13 cellular contexts compared by ENCODE assay signal in genomic region chr14:64943981-64944520, GRCh38. TPM values are rescaled to one million over a fixed set of nuclear protein-coding genes. Genes with fewer than 3 reads are reported as not detected.
DNase-seq lines count a peak whose midpoint lies in the region; ATAC-seq, FAIRE-seq and TF ChIP-seq lines count a peak whose summit lies in the region.
"Had no signal": no experiment of that assay in that cellular context is flagged by ENCODE, and none has a peak within 500 bp of the region (broad histone marks: within the 10 kb centered on the region; RNA-seq: fewer than 3 reads in every experiment).

No MANE protein-coding gene starts in this region.

- H3T11ph ChIP-seq in H9 (ENCODE audit: low read length): no peak overlapping the region

- no peak overlapping the region for H2BK15ac ChIP-seq in H9 (ENCODE audit: low read depth, low read length)

- H4K20me1 ChIP-seq in H9 (ENCODE audit: control insufficient read depth, insufficient read depth, insufficient read length) (no peaks in the 10 kb centered on the region), neural progenitor cell (ENCODE audit: low read depth) (peaks cover 5% of the 10 kb centered on the region)

- H3K79me2 ChIP-seq in H9 (ENCODE audit: insufficient read depth, low read length): no peaks in the 10 kb centered on the region
- H3K79me2 ChIP-seq in neural progenitor cell (ENCODE audit: low read depth): no peaks in the 10 kb centered on the region

- no peak overlapping the region for H2BK5ac ChIP-seq in H9 (ENCODE audit: insufficient read length, low read length)

- peak overlapping the region; percentile 71 for H3K27ac Mint-ChIP-seq in activated T-cell treated with anti-CD3 and anti-CD28 coated beads, Interleukin-2, amount 50 U/mL, for 24 hours
- H3K27ac Mint-ChIP-seq in H9 (peak overlapping the region in 2 of 3 experiments; percentile 3 to 56; a peak in 3 of 7 replicates), neural progenitor cell (peak overlapping the region; percentile 21)

- H3F3A ChIP-seq in neural progenitor cell (ENCODE audit: low read depth): no peaks in the 10 kb centered on the region

- H3K9me3 Mint-ChIP-seq in activated T-cell treated with anti-CD3 and anti-CD28 coated beads, Interleukin-2, amount 50 U/mL, for 24 hours: no peaks in the 10 kb centered on the region
- no peaks in the 10 kb centered on the region for H3K9me3 Mint-ChIP-seq in activated T-cell treated with anti-CD3 and anti-CD28 coated beads, Interleukin-2, amount 50 U/mL, for 4 hours
- no peaks in the 10 kb centered on the region for H3K9me3 Mint-ChIP-seq in H9
- no peaks in the 10 kb centered on the region for H3K9me3 Mint-ChIP-seq in neural progenitor cell

- H3K36me3 Mint-ChIP-seq in activated T-cell treated with anti-CD3 and anti-CD28 coated beads, Interleukin-2, amount 50 U/mL, for 24 hours (ENCODE audit: low read depth): peaks cover 88% of the 10 kb centered on the region
- peaks cover 27% of the 10 kb centered on the region for H3K36me3 Mint-ChIP-seq in activated T-cell treated with anti-CD3 and anti-CD28 coated beads, Interleukin-2, amount 50 U/mL, for 4 hours (ENCODE audit: insufficient read depth)
- peaks cover 10 to 37% (median 29%) of the 10 kb centered on the region in 3 experiments for H3K36me3 Mint-ChIP-seq in H9 (ENCODE audit: insufficient read depth in 1 of 3, low read depth in 3 of 3)
- peaks cover 7% of the 10 kb centered on the region for H3K36me3 Mint-ChIP-seq in neural progenitor cell

- no peaks in the 10 kb centered on the region for H3K27me3 Mint-ChIP-seq in activated T-cell treated with anti-CD3 and anti-CD28 coated beads, Interleukin-2, amount 50 U/mL, for 24 hours
- no peaks in the 10 kb centered on the region for H3K27me3 Mint-ChIP-seq in activated T-cell treated with anti-CD3 and anti-CD28 coated beads, Interleukin-2, amount 50 U/mL, for 4 hours (ENCODE audit: low read depth)
- H3K27me3 Mint-ChIP-seq in H9 (ENCODE audit: low read depth) (no peaks in the 10 kb centered on the region), neural progenitor cell (ENCODE audit: insufficient read depth, low read depth) (peaks cover 5% of the 10 kb centered on the region)

- DNase-seq in activated T-cell treated with anti-CD3 and anti-CD28 coated beads, Interleukin-2, amount 50 U/mL, for 24 hours: no peak
- DNase-seq in activated T-cell treated with anti-CD3 and anti-CD28 coated beads, Interleukin-2, amount 50 U/mL, for 4 hours: no peak
- no peak for DNase-seq in H9
- DNase-seq in bronchial epithelial cell (ENCODE audit: low read depth): no peak
- DNase-seq in neural progenitor cell (ENCODE audit: low spot score): no peak
- no peak for DNase-seq in SHP77 (lab: John Stamatoyannopoulos, UW)
- DNase-seq in HuH-7 (ENCODE audit: low spot score): no peak
- DNase-seq: brain microvascular endothelial cell; left lung; NCI-H446; stimulated activated naive CD8-positive, alpha-beta T cell treated with anti-CD3 and anti-CD28 coated beads, Interleukin-15, Interleukin-2, amounts not matched to agents 100 U/mL and 50 U/mL, for 24 hours had no signal

- H3K4me3 ChIP-seq in bronchial epithelial cell (ENCODE audit: low read depth, low read length): no peak overlapping the region
- no peak overlapping the region for H3K4me3 ChIP-seq in neural progenitor cell
- H3K4me3 ChIP-seq: left lung had no signal

- no peaks in the 10 kb centered on the region for H3K23me2 ChIP-seq in H9 (ENCODE audit: insufficient read length, low read depth, low read length, poor library complexity, severe bottlenecking)

- H2BK12ac ChIP-seq in H9 (ENCODE audit: insufficient read length, low read depth, low read length): no peak overlapping the region

- peak; percentile 91 for FAIRE-seq in bronchial epithelial cell (lab: Jason Lieb, UNC)

- no peaks in the 10 kb centered on the region for H3K79me1 ChIP-seq in H9 (ENCODE audit: insufficient read depth, low read depth, low read length, poor library complexity, severe bottlenecking)

- H3K36me3 ChIP-seq in bronchial epithelial cell (ENCODE audit: control insufficient read depth, insufficient read depth, low read length) (peaks cover 2% of the 10 kb centered on the region), neural progenitor cell (no peaks in the 10 kb centered on the region)
- H3K36me3 ChIP-seq: brain microvascular endothelial cell had no signal

- no peak overlapping the region for H4K5ac ChIP-seq in H9 (ENCODE audit: insufficient read length, low read depth, low read length)

- no peak overlapping the region for H3K4me3 Mint-ChIP-seq in activated T-cell treated with anti-CD3 and anti-CD28 coated beads, Interleukin-2, amount 50 U/mL, for 24 hours
- H3K4me3 Mint-ChIP-seq in activated T-cell treated with anti-CD3 and anti-CD28 coated beads, Interleukin-2, amount 50 U/mL, for 4 hours: no peak overlapping the region
- no peak overlapping the region for H3K4me3 Mint-ChIP-seq in H9
- H3K4me3 Mint-ChIP-seq in neural progenitor cell: no peak overlapping the region

- H3K27me3 ChIP-seq in H9 (ENCODE audit: insufficient read depth, low read length): no peaks in the 10 kb centered on the region
- H3K27me3 ChIP-seq in bronchial epithelial cell (ENCODE audit: control insufficient read depth, insufficient read depth, low read length): no peaks in the 10 kb centered on the region
- no peaks in the 10 kb centered on the region for H3K27me3 ChIP-seq in neural progenitor cell
- H3K27me3 ChIP-seq: brain microvascular endothelial cell, left lung had no signal

- H3K27ac ChIP-seq in H9 (ENCODE audit: insufficient read length, low read depth, low read length) (no peak overlapping the region), neural progenitor cell (no peak overlapping the region)
- H3K27ac ChIP-seq: brain microvascular endothelial cell, left lung had no signal

- no peak overlapping the region for H3K18ac ChIP-seq in H9 (ENCODE audit: insufficient read length, low read depth, low read length)

- H3K4ac ChIP-seq in H9 (ENCODE audit: low read depth, low read length): no peak overlapping the region

- TF ChIP-seq CTCF in H9 (conservative IDR thresholded peaks at IDR 0.05) (no peak), bronchial epithelial cell (IDR thresholded peaks at IDR 0.05; ENCODE audit: insufficient read depth, low read length, severe bottlenecking) (no peak), neural progenitor cell (IDR thresholded peaks at IDR 0.05) (no peak)

- H4K8ac ChIP-seq in H9 (replicated peaks; ENCODE audit: insufficient read length, low read depth, low read length): no peak overlapping the region

- H4K91ac ChIP-seq in H9 (ENCODE audit: insufficient read length, low read depth, low read length): no peak overlapping the region

- no peak overlapping the region for H3K56ac ChIP-seq in H9 (ENCODE audit: insufficient read length, low read depth, low read length)

- H3K4me1 ChIP-seq in H9 (ENCODE audit: insufficient read depth, low read length): peaks cover 2% of the 10 kb centered on the region; the same call in 1 of the 2 replicates
- H3K4me1 ChIP-seq in neural progenitor cell: no peaks in the 10 kb centered on the region

- peaks cover 40% of the 10 kb centered on the region for H3K4me1 Mint-ChIP-seq in activated T-cell treated with anti-CD3 and anti-CD28 coated beads, Interleukin-2, amount 50 U/mL, for 24 hours (ENCODE audit: low read depth)
- peaks cover 40% of the 10 kb centered on the region for H3K4me1 Mint-ChIP-seq in activated T-cell treated with anti-CD3 and anti-CD28 coated beads, Interleukin-2, amount 50 U/mL, for 4 hours (ENCODE audit: low read depth)
- H3K4me1 Mint-ChIP-seq in H9 (peaks cover 24 to 27% of the 10 kb centered on the region in 2 experiments), neural progenitor cell (no peaks in the 10 kb centered on the region)

- H3K9me3 ChIP-seq in H9 (ENCODE audit: control insufficient read depth, low read depth, low read length): no peaks in the 10 kb centered on the region
- H3K9me3 ChIP-seq in neural progenitor cell (ENCODE audit: low read depth): no peaks in the 10 kb centered on the region
- H3K9me3 ChIP-seq: left lung had no signal

- no peak overlapping the region for H3K23ac ChIP-seq in H9 (ENCODE audit: insufficient read length, low read depth, low read length)

- H3K4me2 ChIP-seq in H9 (ENCODE audit: insufficient read depth, insufficient read length, low read length) (no peak overlapping the region), neural progenitor cell (no peak overlapping the region)

- H2AFZ ChIP-seq in H9 (ENCODE audit: low read length): no peak overlapping the region
- H2AFZ ChIP-seq in neural progenitor cell (replicated peaks): no peak overlapping the region

- H2BK20ac ChIP-seq in H9 (ENCODE audit: low read depth, low read length, poor library complexity, severe bottlenecking): no peak overlapping the region

- H3K9ac ChIP-seq in H9 (ENCODE audit: extremely low read depth, insufficient read length, low read length) (no peak overlapping the region), neural progenitor cell (no peak overlapping the region)

- no peak overlapping the region for H2AK5ac ChIP-seq in H9 (ENCODE audit: insufficient read length, low read length)

- no peak overlapping the region for H3K14ac ChIP-seq in H9 (ENCODE audit: insufficient read depth, low read length)

- no peak overlapping the region for H2BK120ac ChIP-seq in H9 (ENCODE audit: low read depth, low read length, poor library complexity, severe bottlenecking)

- no peak for ATAC-seq in activated T-cell treated with anti-CD3 and anti-CD28 coated beads, Interleukin-2, amount 50 U/mL, for 4 hours
- no peak for ATAC-seq in GM19351 (IDR thresholded peaks at IDR 0.05; ENCODE audit: unreplicated experiment)
- ATAC-seq: left lung; stimulated activated naive CD8-positive, alpha-beta T cell treated with anti-CD3 and anti-CD28 coated beads, Interleukin-15, Interleukin-2, amounts not matched to agents 100 U/mL and 50 U/mL, for 24 hours had no signal

- WGBS in H9 (ENCODE audit: extremely low coverage, insufficient read length, low lambda C conversion rate): no CpG with 5 or more reads among the region's 3 CpGs

RNA-seq across cellular contexts. Expression of gene GPX2, which starts 1.5 kb away (rescaled TPM):
- under 1 TPM in 1 of 3 donors, not detected in 2; 0.22 TPM for total RNA-seq in activated T-cell treated with anti-CD3 and anti-CD28 coated beads, Interleukin-2, amount 50 U/mL, for 4 hours
- total RNA-seq in H9 (2021): 0.79 TPM in 1 of 2 replicates, not detected in the other
- total RNA-seq in bronchial epithelial cell: 1.3 and 5.9 TPM in 2 replicates
- total RNA-seq in neural progenitor cell (ENCODE audit: low replicate concordance): not detected in 2 replicates
- total RNA-seq: OCI-LY7 had no signal

RNA-seq across cellular contexts. Expression of gene RAB15, which starts 28.1 kb away (rescaled TPM):
- total RNA-seq in activated T-cell treated with anti-CD3 and anti-CD28 coated beads, Interleukin-2, amount 50 U/mL, for 4 hours: 1 to 10 TPM; 2.7 to 3.7 (median 3.5) TPM
- 53.7 and 54.3 TPM in 2 replicates for total RNA-seq in H9 (2021)
- 0.77 TPM in 1 of 2 replicates, not detected in the other for total RNA-seq in bronchial epithelial cell
- total RNA-seq in neural progenitor cell (ENCODE audit: low replicate concordance): 12.2 and 19.0 TPM in 2 replicates

RNA-seq across cellular contexts. Expression of gene CHURC1, which starts 29.8 kb away (rescaled TPM):
- total RNA-seq in activated T-cell treated with anti-CD3 and anti-CD28 coated beads, Interleukin-2, amount 50 U/mL, for 4 hours: 10 to 100 TPM; 48.3 to 55.8 (median 49.3) TPM
- total RNA-seq in H9 (2021) (49.5 and 58.7 TPM in 2 replicates), bronchial epithelial cell (21.9 and 41.6 TPM in 2 replicates), neural progenitor cell (ENCODE audit: low replicate concordance) (24.3 and 59.8 TPM in 2 replicates)

RNA-seq across cellular contexts. Expression of gene FNTB, which starts 42.6 kb away (rescaled TPM):
- total RNA-seq in activated T-cell treated with anti-CD3 and anti-CD28 coated beads, Interleukin-2, amount 50 U/mL, for 4 hours: 10 to 100 TPM in 2 of 3 donors, 1 to 10 TPM in 1; 9.4 to 11.7 (median 10.9) TPM
- total RNA-seq in H9 (2021): 17.4 and 20.7 TPM in 2 replicates
- total RNA-seq in bronchial epithelial cell: 6.8 and 7.2 TPM in 2 replicates
- 8.0 and 20.8 TPM in 2 replicates for total RNA-seq in neural progenitor cell (ENCODE audit: low replicate concordance)

Comparison
In these comparisons a context has a peak if more than half of its experiments do, and no peak if none do; other contexts are left out.
1. H3K27ac Mint-ChIP-seq: peak in every context shown above with its lines; median percentile 71 in activated T-cell treated with anti-CD3 and anti-CD28 coated beads, Interleukin-2, amount 50 U/mL, for 24 hours; 30 in H9; 21 in neural progenitor cell.